ENCODE assay signal across 13 cellular contexts in the genomic region with DNA sequence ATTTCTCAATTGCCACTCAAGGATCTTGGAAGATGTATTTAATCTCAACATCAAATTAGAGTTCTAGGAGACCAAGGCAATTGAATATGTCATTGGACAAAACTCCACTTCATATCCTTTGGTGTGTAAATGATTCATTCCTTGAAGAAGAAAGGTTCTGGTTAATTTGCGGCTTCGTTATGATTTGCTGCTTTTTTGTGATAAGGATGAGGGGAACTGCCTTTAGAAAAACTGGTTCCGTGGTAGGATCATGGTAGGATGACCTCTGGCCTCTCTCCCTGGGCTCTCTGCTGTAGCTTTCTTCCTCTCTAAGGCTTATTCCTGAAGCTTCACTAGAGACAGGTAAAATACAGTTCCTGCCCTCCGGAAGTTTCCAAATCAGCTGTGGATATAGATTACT. TPM values are rescaled to one million over a fixed set of nuclear protein-coding genes. Genes with fewer than 3 reads are reported as not detected.
A peak's percentile ranks its signal among the peaks of the same experiment; 100 is the strongest.
DNase-seq lines count a peak whose midpoint lies in the region; ATAC-seq and TF ChIP-seq lines count a peak whose summit lies in the region.
"Had no signal": no experiment of that assay in that cellular context is flagged by ENCODE, and none has a peak within 500 bp of the region (broad histone marks: within the 10 kb centered on the region; RNA-seq: fewer than 3 reads in every experiment).

No MANE protein-coding gene starts in this region.

- TF ChIP-seq CTCF in VCaP (conservative IDR thresholded peaks at IDR 0.05) (no peak), stomach (IDR thresholded peaks at IDR 0.05) (no peak)

- ATAC-seq in left colon (peak; percentile 66), HG02970 (IDR thresholded peaks at IDR 0.05; ENCODE audit: low FRiP score, unreplicated experiment) (no peak), HG03196 (IDR thresholded peaks at IDR 0.05; ENCODE audit: unreplicated experiment) (no peak)
- ATAC-seq in stimulated activated effector memory CD8-positive, alpha-beta T cell treated with anti-CD3 and anti-CD28 coated beads, Interleukin-12 subunit alpha, Interleukin-12 subunit beta, amount 100 ng/mL, for 72 hours, result no peak

- H3K27ac Mint-ChIP-seq in stimulated activated effector memory CD8-positive, alpha-beta T cell treated with anti-CD3 and anti-CD28 coated beads, Interleukin-12 subunit alpha, Interleukin-12 subunit beta, amount 100 ng/mL, for 72 hours, result no peak overlapping the region
- H3K27ac Mint-ChIP-seq: activated CD8-positive, alpha-beta T cell treated with anti-CD3 and anti-CD28 coated beads for 36 hours had no signal

- H3K9me3 ChIP-seq in GM23248 (ENCODE audit: low read depth), result no peaks in the 10 kb centered on the region
- H3K9me3 ChIP-seq in stomach, result no peaks in the 10 kb centered on the region

- 83 to 88% methylated on average over 4 of the region's 4 CpGs for WGBS in GM23248 (ENCODE audit: low coverage in 1 of 2, low lambda C conversion rate in 2 of 2, missing lambda C conversion rate in 2 of 2), 2 experiments
- 21 to 52% (median 41%) methylated on average over 4 of the region's 4 CpGs for WGBS in stomach, 5 donors

- H3K27me3 ChIP-seq in GM23248 (replicated peaks; ENCODE audit: insufficient read depth), result no peaks in the 10 kb centered on the region
- H3K27me3 ChIP-seq in stomach, result no peaks in the 10 kb centered on the region

- H3K27ac ChIP-seq in GM23248 (peak overlapping the region; percentile 70), VCaP (peak overlapping the region; percentile 34), stomach (peak overlapping the region; percentile 76 to 86 (median 80))

- in situ Hi-C loops in GM23248 (cut with MboI), result no loop called here

- no peaks in the 10 kb centered on the region for H3K9me3 Mint-ChIP-seq in stimulated activated effector memory CD8-positive, alpha-beta T cell treated with anti-CD3 and anti-CD28 coated beads, Interleukin-12 subunit alpha, Interleukin-12 subunit beta, amount 100 ng/mL, for 72 hours
- H3K9me3 Mint-ChIP-seq: activated CD8-positive, alpha-beta T cell treated with anti-CD3 and anti-CD28 coated beads for 36 hours; CD8-positive, alpha-beta memory T cell; nephron progenitor cell had no signal

- H2AFZ ChIP-seq in GM23248, result no peak overlapping the region

- no peaks in the 10 kb centered on the region for H3K79me2 ChIP-seq in GM23248 (ENCODE audit: insufficient read depth)

- H3K36me3 ChIP-seq in GM23248 (ENCODE audit: low read depth) (no peaks in the 10 kb centered on the region), stomach (no peaks in the 10 kb centered on the region)

- intact Hi-C loops in left colon (cut with DNase I, micrococcal nuclease) (no loop called here), stomach (cut with DNase I; ENCODE audit: low total_unique reads) (no loop called here)

- H3K9ac ChIP-seq in GM23248, result peak overlapping the region; percentile 29; the same call in 1 of the 2 replicates

- no peak for TF ChIP-seq EP300 in stomach (IDR thresholded peaks at IDR 0.05)

- no peaks in the 10 kb centered on the region for H3K36me3 Mint-ChIP-seq in stimulated activated effector memory CD8-positive, alpha-beta T cell treated with anti-CD3 and anti-CD28 coated beads, Interleukin-12 subunit alpha, Interleukin-12 subunit beta, amount 100 ng/mL, for 72 hours
- H3K36me3 Mint-ChIP-seq: CD8-positive, alpha-beta memory T cell had no signal

- H3K4me3 Mint-ChIP-seq in stimulated activated effector memory CD8-positive, alpha-beta T cell treated with anti-CD3 and anti-CD28 coated beads, Interleukin-12 subunit alpha, Interleukin-12 subunit beta, amount 100 ng/mL, for 72 hours, result no peak overlapping the region
- H3K4me3 Mint-ChIP-seq: activated CD8-positive, alpha-beta T cell treated with anti-CD3 and anti-CD28 coated beads for 36 hours; CD8-positive, alpha-beta memory T cell; nephron progenitor cell had no signal

- H3F3A ChIP-seq in GM23248 (ENCODE audit: insufficient read depth), result peaks cover 37% of the 10 kb centered on the region

- DNase-seq in GM23248, result no peak
- no peak for DNase-seq in left colon
- DNase-seq in stomach, result no peak
- no peak for DNase-seq in stimulated activated effector memory CD8-positive, alpha-beta T cell treated with anti-CD3 and anti-CD28 coated beads, Interleukin-12 subunit alpha, Interleukin-12 subunit beta, amount 100 ng/mL, for 72 hours (ENCODE audit: low spot score in 2 of 2)
- no peak for DNase-seq in stimulated activated naive CD4-positive, alpha-beta T cell (lab: John Stamatoyannopoulos, UW)
- DNase-seq: activated CD8-positive, alpha-beta T cell treated with anti-CD3 and anti-CD28 coated beads for 36 hours; activated naive CD4-positive, alpha-beta T cell treated with anti-CD3 and anti-CD28 coated beads, Interleukin-2, amount 50 U/mL, for 16 hours; CD8-positive, alpha-beta memory T cell; nephron progenitor cell; substantia nigra had no signal

- no peaks in the 10 kb centered on the region for H4K20me1 ChIP-seq in GM23248 (ENCODE audit: insufficient read depth)

- peaks cover 7% of the 10 kb centered on the region for H3K4me1 Mint-ChIP-seq in stimulated activated effector memory CD8-positive, alpha-beta T cell treated with anti-CD3 and anti-CD28 coated beads, Interleukin-12 subunit alpha, Interleukin-12 subunit beta, amount 100 ng/mL, for 72 hours
- H3K4me1 Mint-ChIP-seq: CD8-positive, alpha-beta memory T cell had no signal

- H3K4me3 ChIP-seq in GM23248, result no peak overlapping the region
- H3K4me3 ChIP-seq in stomach, result no peak overlapping the region

- peak overlapping the region; percentile 48 for H3K4me2 ChIP-seq in GM23248 (ENCODE audit: unreplicated experiment)

- TF ChIP-seq POLR2A in stomach (IDR thresholded peaks at IDR 0.05), result no peak

- H3K4me1 ChIP-seq in GM23248 (ENCODE audit: insufficient read depth), result peaks cover 42% of the 10 kb centered on the region
- H3K4me1 ChIP-seq in stomach, result peaks cover 23 to 53% (median 44%) of the 10 kb centered on the region in 4 donors

- H3K9me2 ChIP-seq in GM23248 (ENCODE audit: insufficient read depth), result no peaks in the 10 kb centered on the region

RNA-seq across cellular contexts. Expression of a gene that starts 51.5 kb away (rescaled TPM):
- total RNA-seq in GM23248 (2014; rRNA removed; shearing (Covaris generic)), result 50.8 and 55.1 TPM in 2 replicates
- polyA plus RNA-seq in GM23248 (2016; fragmentation: Nextera tagmentation; extraction: Ambion mirVana) (29.7 and 31.3 TPM in 2 replicates), stomach (10 to 100 TPM; 31.4 to 47.7 (median 41.4) TPM)
- total RNA-seq in left colon (10 to 100 TPM; 37.2 to 57.8 TPM), stomach (100 to 1,000 TPM in 3 of 5 donors, 10 to 100 TPM in 1, 1 to 10 TPM in 1; 3.5 to 201 (median 134) TPM)
